Comparison of ENCODE assay signal across 8 cellular contexts in genomic region chr15:88258021-88258641, GRCh38. TPM values are rescaled to one million over a fixed set of nuclear protein-coding genes. Genes with fewer than 3 reads are reported as not detected.
A peak's percentile ranks its signal among the peaks of the same experiment; 100 is the strongest.
DNase-seq lines count a peak whose midpoint lies in the region; ATAC-seq and TF ChIP-seq lines count a peak whose summit lies in the region.

No MANE protein-coding gene starts in this region.

- CTCF ChIA-PET in BJ (lab: Yijun Ruan, JAX): interaction anchor here (1.0 to 1.8 kb wide), 3 partner anchors 13 to 17 kb away, joined by 3 to 8 read pairs (median 7); no protein-coding TSS in a partner anchor

- H3K4me3 ChIP-seq in BJ (ENCODE audit: low read depth, low read length): no peak overlapping the region
- no peak overlapping the region for H3K4me3 ChIP-seq in astrocyte of the spinal cord (ENCODE audit: low read depth, low read length)
- H3K4me3 ChIP-seq in lower lobe of right lung: peak overlapping the region; percentile 47

- POLR2A ChIA-PET in BJ (lab: Charles Lee): no interaction called here

- DNase-seq in BJ (ENCODE audit: low read depth) (no peak), HK-2 (ENCODE audit: unreplicated experiment) (peak; percentile 25), astrocyte of the spinal cord (ENCODE audit: low read depth, low spot score) (no peak), lower lobe of right lung (no peak), left colon (no peak), NCI-H526 treated with DMSO at 0.1 percent for 48 hours (lab: John Stamatoyannopoulos, UW) (no peak), NCI-H1092 treated with DMSO at 0.1 percent for 48 hours (lab: John Stamatoyannopoulos, UW) (no peak)

- H3K27me3 ChIP-seq in BJ (ENCODE audit: control insufficient read depth, insufficient read depth, low read length) (peaks cover 42% of the 10 kb centered on the region), lower lobe of right lung (ENCODE audit: low read depth) (peaks cover 65% of the 10 kb centered on the region)

- intact Hi-C loops in lower lobe of right lung (cut with DNase I) (no loop called here), left colon (cut with DNase I, micrococcal nuclease) (no loop called here)

- H3K36me3 ChIP-seq in BJ (ENCODE audit: control insufficient read depth, insufficient read depth, low read length) (no peaks in the 10 kb centered on the region), lower lobe of right lung (no peaks in the 10 kb centered on the region)

- H3K4me1 ChIP-seq in lower lobe of right lung: peaks cover 16% of the 10 kb centered on the region

- in situ Hi-C loops in astrocyte of the spinal cord (cut with HindIII; ENCODE audit: low sequenced_read_pairs): no loop called here

- ATAC-seq in lower lobe of right lung: peak; percentile 30 to 69
- no peak for ATAC-seq in GM21447 (IDR thresholded peaks at IDR 0.05; ENCODE audit: unreplicated experiment)
- no peak for ATAC-seq in left colon

- TF ChIP-seq CTCF in BJ (IDR thresholded peaks at IDR 0.05; ENCODE audit: insufficient read depth, low read depth, low read length): peak; percentile 2; the same call in 1 of the 2 replicates
- TF ChIP-seq CTCF in astrocyte of the spinal cord (IDR thresholded peaks at IDR 0.05; ENCODE audit: low read depth, low read length): peak; percentile 37
- TF ChIP-seq CTCF in lower lobe of right lung (IDR thresholded peaks at IDR 0.05): no peak

- H3K27ac ChIP-seq in lower lobe of right lung: no peak overlapping the region

- H3K9me3 ChIP-seq in lower lobe of right lung: no peaks in the 10 kb centered on the region

RNA-seq across cellular contexts. Expression of gene NTRK3, which starts 1.6 kb away (rescaled TPM):
- polyA plus RNA-seq in BJ (2011; rRNA removed): 0.10 and 0.12 TPM in 2 replicates
- 0.19 and 0.62 TPM in 2 replicates for polyA minus RNA-seq in BJ (2011; rRNA and poly(A)+ RNA removed)
- total RNA-seq in lower lobe of right lung (3.5 TPM), left colon (1 to 10 TPM in 1 of 2 donors, under 1 TPM in 1; 0.55 to 1.3 TPM)

Comparison
In these comparisons a context has a peak if more than half of its experiments do, and no peak if none do; other contexts are left out.
1. ATAC-seq: peak in lower lobe of right lung (2 of 2); none in GM21447 (single experiment) and left colon (single experiment).